In genomic region chr10:988667-989545, GRCh38 we compare ENCODE assay signal across 8 cellular contexts. TPM values are rescaled to one million over a fixed set of nuclear protein-coding genes. Genes with fewer than 3 reads are reported as not detected.
DNase-seq lines count a peak whose midpoint lies in the region; ATAC-seq and TF ChIP-seq lines count a peak whose summit lies in the region.

No MANE protein-coding gene starts in this region.

- H4K20me1 ChIP-seq in neural cell (ENCODE audit: insufficient read depth) = no peaks in the 10 kb centered on the region

- peaks cover 34% of the 10 kb centered on the region for H3K79me2 ChIP-seq in neural cell (replicated peaks; ENCODE audit: insufficient read depth, low read length)

- H3K9ac ChIP-seq in neural cell (ENCODE audit: low read length) = peak overlapping the region; percentile 95

- peaks cover 16% of the 10 kb centered on the region for H3K4me1 Mint-ChIP-seq in endothelial cell (ENCODE audit: unreplicated experiment)

- H3K9me3 Mint-ChIP-seq in endothelial cell (ENCODE audit: unreplicated experiment) = no peaks in the 10 kb centered on the region

- TF ChIP-seq RAD21 in neural cell (conservative IDR thresholded peaks at IDR 0.05) = no peak

- TF ChIP-seq EP300 in neural cell (conservative IDR thresholded peaks at IDR 0.05; ENCODE audit: poor library complexity, severe bottlenecking) = no peak

- H3K36me3 Mint-ChIP-seq in endothelial cell (ENCODE audit: low read depth, unreplicated experiment) = peaks cover 4% of the 10 kb centered on the region

- H3K4me3 ChIP-seq in AG09309 (ENCODE audit: control insufficient read depth, low read depth, low read length) (peak overlapping the region; percentile 96), neural cell (ENCODE audit: low read length) (peak overlapping the region; percentile 86)

- H3K36me3 ChIP-seq in neural cell (ENCODE audit: insufficient read depth, low read length) = no peaks in the 10 kb centered on the region

- peak overlapping the region; percentile 96 for H3K27ac Mint-ChIP-seq in endothelial cell (ENCODE audit: unreplicated experiment)

- peak overlapping the region; percentile 99 for H3K4me3 Mint-ChIP-seq in endothelial cell (ENCODE audit: unreplicated experiment)

- peak overlapping the region; percentile 66 for H3K4me2 ChIP-seq in neural cell (ENCODE audit: low read length)

- H3K27ac ChIP-seq in neural cell (ENCODE audit: low read length) = peak overlapping the region; percentile 80

- ATAC-seq in GM21360 (IDR thresholded peaks at IDR 0.05; ENCODE audit: unreplicated experiment) (peak; percentile 18), HG03135 (IDR thresholded peaks at IDR 0.05; ENCODE audit: unreplicated experiment) (no peak)

- no peak for TF ChIP-seq CTCF in AG09309 (IDR thresholded peaks at IDR 0.05; ENCODE audit: control insufficient read depth, insufficient read depth, low read depth, low read length, missing control alignments)
- no peak for TF ChIP-seq CTCF in endothelial cell (IDR thresholded peaks at IDR 0.05; ENCODE audit: unreplicated experiment)
- TF ChIP-seq CTCF in neural cell (IDR thresholded peaks at IDR 0.05; ENCODE audit: poor library complexity, severe bottlenecking) = no peak

- no peaks in the 10 kb centered on the region for H3K9me3 ChIP-seq in neural cell (ENCODE audit: low read length)

- no peaks in the 10 kb centered on the region for H3K9me2 ChIP-seq in neural cell (ENCODE audit: insufficient read depth, low read length)

- DNase-seq in AG09309 (ENCODE audit: low read depth) = no peak
- peak; percentile 84 for DNase-seq in RKO (ENCODE audit: low spot score)
- DNase-seq in endothelial cell (ENCODE audit: low spot score) = no peak
- no peak for DNase-seq in Kasumi-1 (lab: John Stamatoyannopoulos, UW)
- DNase-seq in DMS79 (lab: John Stamatoyannopoulos, UW) = no peak

- H2AFZ ChIP-seq in neural cell (ENCODE audit: low read depth, low read length) = peak overlapping the region; percentile 73

- no peaks in the 10 kb centered on the region for H3F3A ChIP-seq in neural cell (ENCODE audit: insufficient read depth, low read length, poor library complexity, severe bottlenecking)

- no peaks in the 10 kb centered on the region for H3K27me3 ChIP-seq in neural cell (ENCODE audit: insufficient read depth, low read depth, low read length)

- H3K27me3 Mint-ChIP-seq in endothelial cell (ENCODE audit: unreplicated experiment) = peaks cover 8% of the 10 kb centered on the region

TF ChIP-seq in neural cell, 6 proteins besides CTCF, POLR2A, EP300 and RAD21:
- TF ChIP-seq SMC3 (conservative IDR thresholded peaks at IDR 0.05; ENCODE audit: poor library complexity) (no peak), POLR2AphosphoS5 (IDR thresholded peaks at IDR 0.05) (no peak), REST (IDR thresholded peaks at IDR 0.05; ENCODE audit: borderline replicate concordance) (no peak), EZH2 (IDR thresholded peaks at IDR 0.05; ENCODE audit: borderline replicate concordance, insufficient read depth, low read length, poor library complexity, severe bottlenecking) (no peak), MXI1 (conservative IDR thresholded peaks at IDR 0.05; ENCODE audit: poor library complexity, severe bottlenecking) (no peak), TAF1 (IDR thresholded peaks at IDR 0.05; ENCODE audit: low read depth) (no peak)

RNA-seq across cellular contexts. Expression of gene GTPBP4, which starts 0.7 kb away (rescaled TPM):
- total RNA-seq in endothelial cell (ENCODE audit: unreplicated experiment) = 46.2 TPM
- 32.7 and 37.5 TPM in 2 replicates for polyA plus RNA-seq in neural cell
- 33.2 and 36.8 TPM in 2 replicates for polyA minus RNA-seq in neural cell

RNA-seq across cellular contexts. Expression of gene IDI2, which starts 36.8 kb away (rescaled TPM):
- not detected for total RNA-seq in endothelial cell (ENCODE audit: unreplicated experiment)
- 0.24 TPM in 1 of 2 replicates, not detected in the other for polyA plus RNA-seq in neural cell
- polyA minus RNA-seq in neural cell = not detected in 2 replicates

RNA-seq across cellular contexts. Expression of gene LARP4B, which starts 57.4 kb away (rescaled TPM):
- total RNA-seq in endothelial cell (ENCODE audit: unreplicated experiment) = 91.8 TPM
- polyA plus RNA-seq in neural cell = 14.2 and 15.7 TPM in 2 replicates
- polyA minus RNA-seq in neural cell = 40.2 and 45.4 TPM in 2 replicates
